Comparison of ENCODE assay signal across 13 cellular contexts in the genomic region with DNA sequence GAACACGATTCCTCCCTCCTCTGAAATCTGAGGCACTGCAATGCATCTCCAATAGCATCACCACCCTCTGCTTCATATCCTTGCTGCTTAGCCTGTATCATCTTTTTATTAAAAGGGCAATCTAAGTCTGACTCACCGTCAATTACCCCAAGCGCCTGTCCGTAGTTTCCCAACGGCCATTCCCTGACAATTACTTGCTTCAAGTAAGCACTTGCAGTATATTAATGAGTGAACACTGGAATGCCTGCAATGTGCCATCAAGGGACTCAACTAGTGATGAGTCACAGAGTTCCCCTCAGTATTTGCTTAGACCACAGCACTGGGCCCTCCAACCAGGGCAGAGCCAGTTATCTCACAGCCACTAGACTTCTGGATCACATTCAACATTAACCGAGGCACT. TPM values are rescaled to one million over a fixed set of nuclear protein-coding genes. Genes with fewer than 3 reads are reported as not detected.
DNase-seq lines count a peak whose midpoint lies in the region; ATAC-seq and TF ChIP-seq lines count a peak whose summit lies in the region.
"Had no signal": no experiment of that assay in that cellular context is flagged by ENCODE, and none has a peak within 500 bp of the region (broad histone marks: within the 10 kb centered on the region; RNA-seq: fewer than 3 reads in every experiment).

No MANE protein-coding gene starts in this region.

- H3K4me1 ChIP-seq in heart right ventricle: peaks cover 0 to 12% (median 0%) of the 10 kb centered on the region in 9 donors
- peaks cover 0 to 7% of the 10 kb centered on the region in 2 donors for H3K4me1 ChIP-seq in thyroid gland

- peak; percentile 93 for ATAC-seq in SK-N-SH treated with all-trans-retinoic acid at 6 μM for 48 hours
- peak in 7 of 8 donors; percentile 17 to 98 (median 77) for ATAC-seq in heart right ventricle
- no peak for ATAC-seq in HG03196 (IDR thresholded peaks at IDR 0.05; ENCODE audit: unreplicated experiment)

- H3K4me3 ChIP-seq in heart right ventricle (no peak overlapping the region), thyroid gland (replicated peaks in 1 of 3) (no peak overlapping the region)

- H3K36me3 ChIP-seq in heart right ventricle (no peaks in the 10 kb centered on the region), thyroid gland (no peaks in the 10 kb centered on the region)

- WGBS in heart right ventricle, 2 donors: 37 to 51% methylated on average over 6 of the region's 6 CpGs
- 48 to 52% methylated on average over 6 of the region's 6 CpGs for WGBS in thyroid gland, 2 donors

- intact Hi-C loops in heart right ventricle (cut with DNase I): no loop called here
- intact Hi-C loops in thyroid gland (cut with DNase I): no loop called here

- H3K27ac ChIP-seq in heart right ventricle: no peak overlapping the region
- H3K27ac ChIP-seq in thyroid gland: no peak overlapping the region

- TF ChIP-seq POLR2A in thyroid gland (IDR thresholded peaks at IDR 0.05): no peak

- H3K9me3 ChIP-seq in heart right ventricle (no peaks in the 10 kb centered on the region), thyroid gland (no peaks in the 10 kb centered on the region)

- TF ChIP-seq CTCF in heart right ventricle (IDR thresholded peaks at IDR 0.05) (no peak), thyroid gland (IDR thresholded peaks at IDR 0.05) (no peak)

- DNase-seq in NCI-H2196 (lab: John Stamatoyannopoulos, UW; ENCODE audit: unreplicated experiment): peak; percentile 6
- no peak for DNase-seq in NCI-H2196 treated with DMSO at 0.1 percent for 48 hours (lab: John Stamatoyannopoulos, UW; ENCODE audit: unreplicated experiment)
- DNase-seq in heart right ventricle: no peak
- peak; percentile 40 to 67 for DNase-seq in thyroid gland
- no peak for DNase-seq in NAMALWA (ENCODE audit: low spot score)
- no peak for DNase-seq in DMS 273 treated with DMSO at 0.1 percent for 48 hours (lab: John Stamatoyannopoulos, UW)
- DNase-seq: 8988T; activated CD8-positive, alpha-beta memory T cell treated with anti-CD3 and anti-CD28 coated beads, Interleukin-2, amount 50 U/mL, for 48 hours; NCI-H2081 treated with DMSO at 0.1 percent for 48 hours; retina had no signal

- H3K27me3 ChIP-seq in heart right ventricle (no peaks in the 10 kb centered on the region), thyroid gland (no peaks in the 10 kb centered on the region)

TF ChIP-seq in SK-N-SH treated with all-trans-retinoic acid at 6 μM for 48 hours, 23 proteins besides CTCF, POLR2A, EP300 and RAD21 (continues in another document):
- TF ChIP-seq ZFP30 (CRISPR knock-in tag; IDR thresholded peaks at IDR 0.05): no peak
- TF ChIP-seq ISL1 (CRISPR knock-in tag; IDR thresholded peaks at IDR 0.05): peak; percentile 96
- TF ChIP-seq ZFP3 (CRISPR knock-in tag; IDR thresholded peaks at IDR 0.05): 0 out of 2 replicates have a peak, but pooled peaks have one; percentile 37
- no peak for TF ChIP-seq ZC3H10 (CRISPR knock-in tag; IDR thresholded peaks at IDR 0.05)
- no peak for TF ChIP-seq ZNF565 (CRISPR knock-in tag; conservative IDR thresholded peaks at IDR 0.05; ENCODE audit: low read depth)
- TF ChIP-seq RARB (CRISPR knock-in tag; IDR thresholded peaks at IDR 0.05): peak; percentile 24; the same call in 1 of the 2 replicates
- TF ChIP-seq TCF4 (CRISPR knock-in tag; IDR thresholded peaks at IDR 0.05; ENCODE audit: borderline replicate concordance): no peak
- TF ChIP-seq ARNTL (CRISPR knock-in tag; IDR thresholded peaks at IDR 0.05; ENCODE audit: borderline replicate concordance, low read depth): no peak
- TF ChIP-seq, protein P1, sequence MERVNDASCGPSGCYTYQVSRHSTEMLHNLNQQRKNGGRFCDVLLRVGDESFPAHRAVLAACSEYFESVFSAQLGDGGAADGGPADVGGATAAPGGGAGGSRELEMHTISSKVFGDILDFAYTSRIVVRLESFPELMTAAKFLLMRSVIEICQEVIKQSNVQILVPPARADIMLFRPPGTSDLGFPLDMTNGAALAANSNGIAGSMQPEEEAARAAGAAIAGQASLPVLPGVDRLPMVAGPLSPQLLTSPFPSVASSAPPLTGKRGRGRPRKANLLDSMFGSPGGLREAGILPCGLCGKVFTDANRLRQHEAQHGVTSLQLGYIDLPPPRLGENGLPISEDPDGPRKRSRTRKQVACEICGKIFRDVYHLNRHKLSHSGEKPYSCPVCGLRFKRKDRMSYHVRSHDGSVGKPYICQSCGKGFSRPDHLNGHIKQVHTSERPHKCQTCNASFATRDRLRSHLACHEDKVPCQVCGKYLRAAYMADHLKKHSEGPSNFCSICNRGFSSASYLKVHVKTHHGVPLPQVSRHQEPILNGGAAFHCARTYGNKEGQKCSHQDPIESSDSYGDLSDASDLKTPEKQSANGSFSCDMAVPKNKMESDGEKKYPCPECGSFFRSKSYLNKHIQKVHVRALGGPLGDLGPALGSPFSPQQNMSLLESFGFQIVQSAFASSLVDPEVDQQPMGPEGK (CRISPR knock-in tag; IDR thresholded peaks at IDR 0.05; ENCODE audit: borderline replicate concordance): peak; percentile 63
- TF ChIP-seq, protein P2, sequence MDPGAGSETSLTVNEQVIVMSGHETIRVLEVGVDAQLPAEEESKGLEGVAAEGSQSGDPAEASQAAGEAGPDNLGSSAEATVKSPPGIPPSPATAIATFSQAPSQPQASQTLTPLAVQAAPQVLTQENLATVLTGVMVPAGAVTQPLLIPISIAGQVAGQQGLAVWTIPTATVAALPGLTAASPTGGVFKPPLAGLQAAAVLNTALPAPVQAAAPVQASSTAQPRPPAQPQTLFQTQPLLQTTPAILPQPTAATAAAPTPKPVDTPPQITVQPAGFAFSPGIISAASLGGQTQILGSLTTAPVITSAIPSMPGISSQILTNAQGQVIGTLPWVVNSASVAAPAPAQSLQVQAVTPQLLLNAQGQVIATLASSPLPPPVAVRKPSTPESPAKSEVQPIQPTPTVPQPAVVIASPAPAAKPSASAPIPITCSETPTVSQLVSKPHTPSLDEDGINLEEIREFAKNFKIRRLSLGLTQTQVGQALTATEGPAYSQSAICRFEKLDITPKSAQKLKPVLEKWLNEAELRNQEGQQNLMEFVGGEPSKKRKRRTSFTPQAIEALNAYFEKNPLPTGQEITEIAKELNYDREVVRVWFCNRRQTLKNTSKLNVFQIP (CRISPR knock-in tag; IDR thresholded peaks at IDR 0.05; ENCODE audit: borderline replicate concordance, low read depth): no peak
- TF ChIP-seq, protein P3, sequence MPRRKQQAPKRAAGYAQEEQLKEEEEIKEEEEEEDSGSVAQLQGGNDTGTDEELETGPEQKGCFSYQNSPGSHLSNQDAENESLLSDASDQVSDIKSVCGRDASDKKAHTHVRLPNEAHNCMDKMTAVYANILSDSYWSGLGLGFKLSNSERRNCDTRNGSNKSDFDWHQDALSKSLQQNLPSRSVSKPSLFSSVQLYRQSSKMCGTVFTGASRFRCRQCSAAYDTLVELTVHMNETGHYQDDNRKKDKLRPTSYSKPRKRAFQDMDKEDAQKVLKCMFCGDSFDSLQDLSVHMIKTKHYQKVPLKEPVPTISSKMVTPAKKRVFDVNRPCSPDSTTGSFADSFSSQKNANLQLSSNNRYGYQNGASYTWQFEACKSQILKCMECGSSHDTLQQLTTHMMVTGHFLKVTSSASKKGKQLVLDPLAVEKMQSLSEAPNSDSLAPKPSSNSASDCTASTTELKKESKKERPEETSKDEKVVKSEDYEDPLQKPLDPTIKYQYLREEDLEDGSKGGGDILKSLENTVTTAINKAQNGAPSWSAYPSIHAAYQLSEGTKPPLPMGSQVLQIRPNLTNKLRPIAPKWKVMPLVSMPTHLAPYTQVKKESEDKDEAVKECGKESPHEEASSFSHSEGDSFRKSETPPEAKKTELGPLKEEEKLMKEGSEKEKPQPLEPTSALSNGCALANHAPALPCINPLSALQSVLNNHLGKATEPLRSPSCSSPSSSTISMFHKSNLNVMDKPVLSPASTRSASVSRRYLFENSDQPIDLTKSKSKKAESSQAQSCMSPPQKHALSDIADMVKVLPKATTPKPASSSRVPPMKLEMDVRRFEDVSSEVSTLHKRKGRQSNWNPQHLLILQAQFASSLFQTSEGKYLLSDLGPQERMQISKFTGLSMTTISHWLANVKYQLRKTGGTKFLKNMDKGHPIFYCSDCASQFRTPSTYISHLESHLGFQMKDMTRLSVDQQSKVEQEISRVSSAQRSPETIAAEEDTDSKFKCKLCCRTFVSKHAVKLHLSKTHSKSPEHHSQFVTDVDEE (CRISPR knock-in tag; IDR thresholded peaks at IDR 0.05): no peak
- no peak for TF ChIP-seq CSDC2 (CRISPR knock-in tag; IDR thresholded peaks at IDR 0.05)
- no peak for TF ChIP-seq ZNF8 (CRISPR knock-in tag; IDR thresholded peaks at IDR 0.05)
- TF ChIP-seq TOX (CRISPR knock-in tag; IDR thresholded peaks at IDR 0.05; ENCODE audit: borderline replicate concordance): peak; percentile 28; the same call in 1 of the 2 replicates
- no peak for TF ChIP-seq PPARA (CRISPR knock-in tag; IDR thresholded peaks at IDR 0.05; ENCODE audit: borderline replicate concordance)
- no peak for TF ChIP-seq ZNF70 (CRISPR knock-in tag; IDR thresholded peaks at IDR 0.05)
- no peak for TF ChIP-seq ESRRG (CRISPR knock-in tag; IDR thresholded peaks at IDR 0.05)
- no peak for TF ChIP-seq BACH2 (CRISPR knock-in tag; IDR thresholded peaks at IDR 0.05; ENCODE audit: borderline replicate concordance)
- no peak for TF ChIP-seq OSR1 (CRISPR knock-in tag; IDR thresholded peaks at IDR 0.05)
- no peak for TF ChIP-seq SNAI2 (CRISPR knock-in tag; IDR thresholded peaks at IDR 0.05)
- TF ChIP-seq, protein P4, sequence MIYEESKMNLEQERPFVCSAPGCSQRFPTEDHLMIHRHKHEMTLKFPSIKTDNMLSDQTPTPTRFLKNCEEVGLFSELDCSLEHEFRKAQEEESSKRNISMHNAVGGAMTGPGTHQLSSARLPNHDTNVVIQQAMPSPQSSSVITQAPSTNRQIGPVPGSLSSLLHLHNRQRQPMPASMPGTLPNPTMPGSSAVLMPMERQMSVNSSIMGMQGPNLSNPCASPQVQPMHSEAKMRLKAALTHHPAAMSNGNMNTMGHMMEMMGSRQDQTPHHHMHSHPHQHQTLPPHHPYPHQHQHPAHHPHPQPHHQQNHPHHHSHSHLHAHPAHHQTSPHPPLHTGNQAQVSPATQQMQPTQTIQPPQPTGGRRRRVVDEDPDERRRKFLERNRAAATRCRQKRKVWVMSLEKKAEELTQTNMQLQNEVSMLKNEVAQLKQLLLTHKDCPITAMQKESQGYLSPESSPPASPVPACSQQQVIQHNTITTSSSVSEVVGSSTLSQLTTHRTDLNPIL (CRISPR knock-in tag; IDR thresholded peaks at IDR 0.05; ENCODE audit: low read depth): peak; percentile 35; the same call in 1 of the 2 replicates
- TF ChIP-seq GLIS3 (CRISPR knock-in tag; IDR thresholded peaks at IDR 0.05): no peak

RNA-seq across cellular contexts. Expression of a gene that starts 19.5 kb away (rescaled TPM):
- total RNA-seq in heart right ventricle: 100 to 1,000 TPM; 121 to 315 (median 190) TPM
- polyA plus RNA-seq in heart right ventricle: 10 to 100 TPM; 27.5 to 41.0 TPM
- 1 to 10 TPM; 2.1 to 4.4 (median 2.7) TPM for total RNA-seq in thyroid gland
- total RNA-seq: T-helper 2 cell treated with Interferon-gamma antibody and Interleukin-4, amounts not matched to agents 100 ng/mL and 5 ng/mL, for 36 hours had no signal

Comparison
In these comparisons a context has a peak if more than half of its experiments do, and no peak if none do; other contexts are left out.
1. DNase-seq: peak in NCI-H2196 (single experiment) and thyroid gland (2 of 2); none in NCI-H2196 treated with DMSO at 0.1 percent for 48 hours (single experiment), heart right ventricle (0 of 2), NAMALWA (single experiment) and DMS 273 treated with DMSO at 0.1 percent for 48 hours (single experiment).
2. RNA of a gene that starts 19.5 kb away (total RNA-seq): 121 to 315 TPM in heart right ventricle; 2.1 to 4.4 TPM in thyroid gland; every median in the first group is over 10 times any median in the second.